In genomic region chr3:197736010-197736490, GRCh38 we compare ENCODE assay signal across 8 cellular contexts. TPM values are rescaled to one million over a fixed set of nuclear protein-coding genes. Genes with fewer than 3 reads are reported as not detected.
DNase-seq lines count a peak whose midpoint lies in the region; ATAC-seq and TF ChIP-seq lines count a peak whose summit lies in the region.

No MANE protein-coding gene starts in this region.

- H3K27ac Mint-ChIP-seq in activated T-helper 2 cell treated with anti-CD3 and anti-CD28 coated beads, Interferon-gamma antibody, Interleukin-2, Interleukin-4, amounts not matched to agents 10 μg/mL and 5 μg/mL and 100 μg/mL, durations not matched to agents 14 hours and 24 hours and 36 hours, result peak overlapping the region; percentile 91

- peaks cover 12% of the 10 kb centered on the region for H3K36me3 Mint-ChIP-seq in activated T-helper 2 cell treated with anti-CD3 and anti-CD28 coated beads, Interferon-gamma antibody, Interleukin-2, Interleukin-4, amounts not matched to agents 10 μg/mL and 5 μg/mL and 100 μg/mL, durations not matched to agents 14 hours and 24 hours and 36 hours (ENCODE audit: low read depth)

- H3K4me3 ChIP-seq in NT2/D1 (ENCODE audit: insufficient read length, low read depth) (peak overlapping the region; percentile 84), ovary (peak overlapping the region; percentile 97)

- TF ChIP-seq CTCF in ovary (IDR thresholded peaks at IDR 0.05), result no peak

- no peaks in the 10 kb centered on the region for H3K27me3 Mint-ChIP-seq in activated T-helper 2 cell treated with anti-CD3 and anti-CD28 coated beads, Interferon-gamma antibody, Interleukin-2, Interleukin-4, amounts not matched to agents 10 μg/mL and 5 μg/mL and 100 μg/mL, durations not matched to agents 14 hours and 24 hours and 36 hours (ENCODE audit: low read depth)

- no peak for TF ChIP-seq POLR2A in ovary (IDR thresholded peaks at IDR 0.05)

- peak overlapping the region; percentile 86 for H3K9ac ChIP-seq in NT2/D1 (ENCODE audit: insufficient read length, low read depth)

- peaks cover 7% of the 10 kb centered on the region for H3K27me3 ChIP-seq in NT2/D1 (ENCODE audit: insufficient read depth, insufficient read length)
- H3K27me3 ChIP-seq in ovary, result no peaks in the 10 kb centered on the region

- ATAC-seq in HG03571 (IDR thresholded peaks at IDR 0.05; ENCODE audit: unreplicated experiment), result no peak

- H3K9me3 ChIP-seq in NT2/D1 (ENCODE audit: insufficient read depth, low read length) (no peaks in the 10 kb centered on the region; the same call in 1 of the 2 replicates), ovary (no peaks in the 10 kb centered on the region)

- 3 to 4% (median 3%) methylated on average over 17 of the region's 17 CpGs for WGBS in ovary, 3 donors

- intact Hi-C loops in activated T-helper 2 cell treated with anti-CD3 and anti-CD28 coated beads, Interferon-gamma antibody, Interleukin-2, Interleukin-4, amounts not matched to agents 10 μg/mL and 5 μg/mL and 100 μg/mL, durations not matched to agents 14 hours and 24 hours and 36 hours (cut with micrococcal nuclease), result loop anchor here (1.0 to 10.0 kb wide), 3 partner anchors 24 to 181 kb away; partner anchors contain the start of gene BDH1
- intact Hi-C loops in ovary (cut with DNase I), result no loop called here

- H3K4me3 Mint-ChIP-seq in activated T-helper 2 cell treated with anti-CD3 and anti-CD28 coated beads, Interferon-gamma antibody, Interleukin-2, Interleukin-4, amounts not matched to agents 10 μg/mL and 5 μg/mL and 100 μg/mL, durations not matched to agents 14 hours and 24 hours and 36 hours (ENCODE audit: low read depth), result peak overlapping the region; percentile 93

- H3K9me3 Mint-ChIP-seq in activated T-helper 2 cell treated with anti-CD3 and anti-CD28 coated beads, Interferon-gamma antibody, Interleukin-2, Interleukin-4, amounts not matched to agents 10 μg/mL and 5 μg/mL and 100 μg/mL, durations not matched to agents 14 hours and 24 hours and 36 hours, result no peaks in the 10 kb centered on the region

- H3K36me3 ChIP-seq in NT2/D1 (ENCODE audit: insufficient read depth, insufficient read length, low read length) (no peaks in the 10 kb centered on the region), ovary (no peaks in the 10 kb centered on the region)

- H3K4me1 ChIP-seq in NT2/D1 (ENCODE audit: insufficient read depth, insufficient read length) (peaks cover 6% of the 10 kb centered on the region), ovary (ENCODE audit: insufficient read depth) (peaks cover 2% of the 10 kb centered on the region)

- peak overlapping the region; percentile 55 to 63 for H3K27ac ChIP-seq in ovary

- peaks cover 25% of the 10 kb centered on the region for H3K4me1 Mint-ChIP-seq in activated T-helper 2 cell treated with anti-CD3 and anti-CD28 coated beads, Interferon-gamma antibody, Interleukin-2, Interleukin-4, amounts not matched to agents 10 μg/mL and 5 μg/mL and 100 μg/mL, durations not matched to agents 14 hours and 24 hours and 36 hours (ENCODE audit: low read depth)

- DNase-seq in NCI-H1105 treated with DMSO at 0.1 percent for 48 hours (lab: John Stamatoyannopoulos, UW) (peak; percentile 35), NCI-H1105 (lab: John Stamatoyannopoulos, UW) (no peak), NT2/D1 (ENCODE audit: low read depth, low spot score) (no peak), germinal center (ENCODE audit: low spot score) (peak; percentile 57), ovary (no peak), superior temporal gyrus (ENCODE audit: extremely low spot score) (no peak)
- peak; percentile 25 for DNase-seq in activated T-helper 2 cell treated with anti-CD3 and anti-CD28 coated beads, Interferon-gamma antibody, Interleukin-2, Interleukin-4, amounts not matched to agents 10 μg/mL and 5 μg/mL and 100 μg/mL, durations not matched to agents 14 hours and 24 hours and 36 hours (ENCODE audit: low spot score)

- no peak for TF ChIP-seq EP300 in ovary (IDR thresholded peaks at IDR 0.05)

RNA-seq across cellular contexts. Expression of gene RUBCN, which starts 0.7 kb away (rescaled TPM):
- 41.7 and 43.6 TPM in 2 replicates for total RNA-seq in activated T-helper 2 cell treated with anti-CD3 and anti-CD28 coated beads, Interferon-gamma antibody, Interleukin-2, Interleukin-4, amounts not matched to agents 10 μg/mL and 5 μg/mL and 100 μg/mL, durations not matched to agents 14 hours and 24 hours and 36 hours
- 10 to 100 TPM; 20.0 to 36.2 (median 27.5) TPM for total RNA-seq in ovary
- polyA plus RNA-seq in ovary, result 10 to 100 TPM in 1 of 2 donors, 1 to 10 TPM in 1; 9.5 to 11.4 TPM

RNA-seq across cellular contexts. Expression of gene FYTTD1, which starts 13.6 kb away (rescaled TPM):
- 57.5 and 63.0 TPM in 2 replicates for total RNA-seq in activated T-helper 2 cell treated with anti-CD3 and anti-CD28 coated beads, Interferon-gamma antibody, Interleukin-2, Interleukin-4, amounts not matched to agents 10 μg/mL and 5 μg/mL and 100 μg/mL, durations not matched to agents 14 hours and 24 hours and 36 hours
- 10 to 100 TPM; 23.8 to 70.5 (median 58.0) TPM for total RNA-seq in ovary
- polyA plus RNA-seq in ovary, result 10 to 100 TPM; 16.8 to 49.6 TPM

RNA-seq across cellular contexts. Expression of gene LRCH3, which starts 55.0 kb away (rescaled TPM):
- 57.0 and 64.1 TPM in 2 replicates for total RNA-seq in activated T-helper 2 cell treated with anti-CD3 and anti-CD28 coated beads, Interferon-gamma antibody, Interleukin-2, Interleukin-4, amounts not matched to agents 10 μg/mL and 5 μg/mL and 100 μg/mL, durations not matched to agents 14 hours and 24 hours and 36 hours
- 100 to 1,000 TPM in 2 of 7 donors, 10 to 100 TPM in 5; 44.4 to 192 (median 61.6) TPM for total RNA-seq in ovary
- polyA plus RNA-seq in ovary, result 10 to 100 TPM; 20.9 to 69.6 TPM

Comparison
In these comparisons a context has a peak if more than half of its experiments do, and no peak if none do; other contexts are left out.
1. DNase-seq: peak in NCI-H1105 treated with DMSO at 0.1 percent for 48 hours (single experiment), activated T-helper 2 cell treated with anti-CD3 and anti-CD28 coated beads, Interferon-gamma antibody, Interleukin-2, Interleukin-4, amounts not matched to agents 10 μg/mL and 5 μg/mL and 100 μg/mL, durations not matched to agents 14 hours and 24 hours and 36 hours (single experiment) and germinal center (single experiment); none in NCI-H1105 (single experiment), NT2/D1 (single experiment), ovary (0 of 5) and superior temporal gyrus (single experiment).